16 cellular contexts compared by ENCODE assay signal in genomic region chr12:106945261-106945851, GRCh38. TPM values are rescaled to one million over a fixed set of nuclear protein-coding genes. Genes with fewer than 3 reads are reported as not detected.
DNase-seq lines count a peak whose midpoint lies in the region; ATAC-seq and FAIRE-seq lines count a peak whose summit lies in the region.
"Had no signal": no experiment of that assay in that cellular context is flagged by ENCODE, and none has a peak within 500 bp of the region (broad histone marks: within the 10 kb centered on the region; RNA-seq: fewer than 3 reads in every experiment).

No MANE protein-coding gene starts in this region.

- H2BK5ac ChIP-seq in mesendoderm (ENCODE audit: low read length) (no peak overlapping the region), neuronal stem cell (ENCODE audit: low read length) (no peak overlapping the region)

- H3K27ac ChIP-seq in Karpas-422 (ENCODE audit: low read length) = no peak overlapping the region
- H3K27ac ChIP-seq in mesendoderm (ENCODE audit: low read depth, low read length) = no peak overlapping the region
- no peak overlapping the region for H3K27ac ChIP-seq in neuronal stem cell (replicated peaks; ENCODE audit: low read length)
- H3K27ac ChIP-seq: BLaER1, SJSA1 had no signal

- H3K4me3 ChIP-seq in Karpas-422 (ENCODE audit: low read length) (no peak overlapping the region), mesendoderm (ENCODE audit: low read length) (no peak overlapping the region), neuronal stem cell (ENCODE audit: low read length in 2 of 2) (no peak overlapping the region)
- H3K4me3 ChIP-seq: BLaER1, SJSA1 had no signal

- peak; percentile 14 for DNase-seq in ELR (ENCODE audit: low read depth)
- DNase-seq in Karpas-422 = peak; percentile 35
- DNase-seq in mesendoderm = peak; percentile 47
- no peak for DNase-seq in neuronal stem cell (ENCODE audit: low spot score)
- DNase-seq in T-cell = no peak
- DNase-seq: CD8-positive, alpha-beta memory T cell; EL; H9; NCI-H1930; NCI-H526; SW 1271 had no signal

- H3K9ac ChIP-seq in Karpas-422 (ENCODE audit: low read length) (no peak overlapping the region), mesendoderm (ENCODE audit: low read length) (no peak overlapping the region), neuronal stem cell (ENCODE audit: low read depth, low read length, poor library complexity) (no peak overlapping the region)
- H3K9ac ChIP-seq: BLaER1 had no signal

- H2BK15ac ChIP-seq in mesendoderm (replicated peaks; ENCODE audit: low read depth) (no peak overlapping the region), neuronal stem cell (ENCODE audit: low read length) (no peak overlapping the region)

- H3K23ac ChIP-seq in mesendoderm (ENCODE audit: low read length) (no peak overlapping the region), neuronal stem cell (ENCODE audit: low read depth, low read length, poor library complexity) (no peak overlapping the region)

- peak; percentile 75 for FAIRE-seq in colon (lab: Jason Lieb, UNC)

- ATAC-seq in GM19452 (IDR thresholded peaks at IDR 0.05; ENCODE audit: unreplicated experiment) = no peak
- ATAC-seq in T-cell (replicated peaks in 1 of 4) = no peak

- H3K9me2 ChIP-seq in Karpas-422 (replicated peaks; ENCODE audit: insufficient read depth, low read length) = no peaks in the 10 kb centered on the region

- H3K79me1 ChIP-seq in mesendoderm (ENCODE audit: low read length) = no peaks in the 10 kb centered on the region
- H3K79me1 ChIP-seq in neuronal stem cell (ENCODE audit: low read depth, low read length) = peaks cover 1% of the 10 kb centered on the region

- H3K79me2 ChIP-seq in Karpas-422 (ENCODE audit: low read length) (no peaks in the 10 kb centered on the region), mesendoderm (ENCODE audit: control insufficient read depth, insufficient read depth, low read length) (no peaks in the 10 kb centered on the region)

- H3K36me3 ChIP-seq in Karpas-422 (ENCODE audit: insufficient read depth, low read length) (no peaks in the 10 kb centered on the region), mesendoderm (ENCODE audit: control insufficient read depth, insufficient read depth, low read length) (no peaks in the 10 kb centered on the region), neuronal stem cell (replicated peaks in 1 of 2; ENCODE audit: control insufficient read depth in 2 of 2, insufficient read depth in 2 of 2, low read length in 2 of 2) (no peaks in the 10 kb centered on the region)
- H3K36me3 ChIP-seq: BLaER1, SJSA1 had no signal

- H3K27ac Mint-ChIP-seq in T-cell = no peak overlapping the region
- H3K27ac Mint-ChIP-seq: CD8-positive, alpha-beta memory T cell; H9; T-helper 2 cell treated with Interferon-gamma antibody and Interleukin-4, amounts not matched to agents 5 μg/mL and 100 μg/mL, for 36 hours had no signal

- no peaks in the 10 kb centered on the region for H3K4me1 ChIP-seq in Karpas-422 (ENCODE audit: low read length)
- no peaks in the 10 kb centered on the region for H3K4me1 ChIP-seq in mesendoderm (ENCODE audit: control insufficient read depth, low read depth, low read length)
- no peaks in the 10 kb centered on the region for H3K4me1 ChIP-seq in neuronal stem cell (ENCODE audit: control insufficient read depth in 2 of 2, insufficient read depth in 1 of 2, low read depth in 1 of 2, low read length in 2 of 2)
- H3K4me1 ChIP-seq: BLaER1, SJSA1 had no signal

- no peak overlapping the region for H3K4me2 ChIP-seq in Karpas-422 (ENCODE audit: low read depth, low read length, poor library complexity, severe bottlenecking)
- H3K4me2 ChIP-seq in mesendoderm (ENCODE audit: low read length) = no peak overlapping the region
- H3K4me2 ChIP-seq in neuronal stem cell (ENCODE audit: insufficient read depth, low read length, poor library complexity, severe bottlenecking) = no peak overlapping the region
- H3K4me2 ChIP-seq: BLaER1 had no signal

- H3K4me1 Mint-ChIP-seq in T-cell = no peaks in the 10 kb centered on the region
- H3K4me1 Mint-ChIP-seq: CD8-positive, alpha-beta memory T cell; H9 had no signal

- no CpG with 5 or more reads among the region's 1 CpG for WGBS in mesendoderm (ENCODE audit: extremely low coverage, insufficient coverage, low lambda C conversion rate)
- WGBS in neuronal stem cell (ENCODE audit: extremely low coverage in 2 of 2, insufficient read length in 2 of 2, insufficient replicate concordance in 1 of 2), 2 donors = no CpG with 5 or more reads among the region's 1 CpG

- H3K4ac ChIP-seq in mesendoderm (ENCODE audit: low read depth, low read length) (no peak overlapping the region), neuronal stem cell (ENCODE audit: low read length) (no peak overlapping the region)

- no peak overlapping the region for H2BK12ac ChIP-seq in neuronal stem cell (ENCODE audit: low read length)

- H3K18ac ChIP-seq in mesendoderm (ENCODE audit: low read length) (no peak overlapping the region), neuronal stem cell (ENCODE audit: low read length) (no peak overlapping the region)

- H3K14ac ChIP-seq in neuronal stem cell (ENCODE audit: low read length) = no peak overlapping the region

- H4K8ac ChIP-seq in mesendoderm (ENCODE audit: low read depth, low read length) (no peak overlapping the region), neuronal stem cell (ENCODE audit: low read depth, low read length) (no peak overlapping the region)

- no peaks in the 10 kb centered on the region for H3K27me3 Mint-ChIP-seq in T-cell

- H2AK5ac ChIP-seq in mesendoderm (ENCODE audit: low read length) = no peak overlapping the region
- H2AK5ac ChIP-seq in neuronal stem cell (ENCODE audit: low read depth, low read length) = no peak overlapping the region

- POLR2A ChIA-PET in T-cell (lab: Charles Lee) = interaction anchor here in 1 of 2 donors (0.7 kb wide), 1 partner anchor 55 kb away, joined by 3 read pairs; no protein-coding TSS in a partner anchor

- H3K27me3 ChIP-seq in Karpas-422 (ENCODE audit: low read length) (no peaks in the 10 kb centered on the region), mesendoderm (ENCODE audit: insufficient read depth, low read length, poor library complexity) (no peaks in the 10 kb centered on the region), neuronal stem cell (ENCODE audit: control insufficient read depth in 3 of 3, insufficient read depth in 3 of 3, low read depth in 1 of 3, low read length in 3 of 3) (no peaks in the 10 kb centered on the region)
- H3K27me3 ChIP-seq: BLaER1, SJSA1 had no signal

- H3K36me3 Mint-ChIP-seq in T-cell = no peaks in the 10 kb centered on the region
- H3K36me3 Mint-ChIP-seq: CD8-positive, alpha-beta memory T cell had no signal

- CTCF ChIA-PET in T-cell (lab: Charles Lee) = interaction anchor here in 1 of 2 donors (0.9 kb wide), 1 partner anchor 24 kb away, joined by 3 read pairs; no protein-coding TSS in a partner anchor

- no peak overlapping the region for H4K5ac ChIP-seq in mesendoderm (ENCODE audit: low read length)

- no peak overlapping the region for H3K4me3 Mint-ChIP-seq in T-cell
- H3K4me3 Mint-ChIP-seq: CD8-positive, alpha-beta memory T cell; H9; T-helper 2 cell treated with Interferon-gamma antibody and Interleukin-4, amounts not matched to agents 5 μg/mL and 100 μg/mL, for 36 hours had no signal

- H2BK120ac ChIP-seq in mesendoderm (ENCODE audit: low read depth, low read length) (no peak overlapping the region), neuronal stem cell (ENCODE audit: low read depth, low read length) (no peak overlapping the region)

- H3K56ac ChIP-seq in mesendoderm (ENCODE audit: low read length) = no peak overlapping the region

- no peaks in the 10 kb centered on the region for H4K20me1 ChIP-seq in Karpas-422 (ENCODE audit: insufficient read depth, low read depth, low read length)
- H4K20me1 ChIP-seq: BLaER1 had no signal

- peaks cover 4 to 10% (median 5%) of the 10 kb centered on the region in 3 donors for H3K9me3 Mint-ChIP-seq in T-cell

- no peak overlapping the region for H4K91ac ChIP-seq in neuronal stem cell (ENCODE audit: low read depth, low read length, poor library complexity)

- H3K9me3 ChIP-seq in Karpas-422 (ENCODE audit: low read length) (peaks cover 5% of the 10 kb centered on the region; the same call in 1 of the 2 replicates), neuronal stem cell (replicated peaks in 1 of 2; ENCODE audit: control insufficient read depth in 2 of 2, insufficient read depth in 1 of 2, low read depth in 1 of 2, low read length in 2 of 2) (peaks cover 3 to 34% of the 10 kb centered on the region in 2 donors)

- H2AFZ ChIP-seq in Karpas-422 (ENCODE audit: low read length) = no peak overlapping the region
- no peak overlapping the region for H2AFZ ChIP-seq in neuronal stem cell (ENCODE audit: low read length)

RNA-seq across cellular contexts. Expression of gene TMEM263, which starts 10.4 kb away (rescaled TPM):
- total RNA-seq in Karpas-422 (2014; rRNA removed; shearing (Covaris generic); ENCODE audit: low replicate concordance) = 28.0 and 38.5 TPM in 2 replicates
- 9.8 TPM for polyA plus RNA-seq in mesendoderm (2013, experiment 1 of 2)
- polyA plus RNA-seq in mesendoderm (2013, experiment 2 of 2) = 9.3 TPM
- polyA plus RNA-seq in neuronal stem cell (2013, experiment 1 of 2) = 23.2 TPM
- polyA plus RNA-seq in neuronal stem cell (2013, experiment 2 of 2) = 23.2 TPM
- 10 to 100 TPM; 29.8 to 36.5 (median 31.2) TPM for total RNA-seq in T-cell

RNA-seq across cellular contexts. Expression of gene MTERF2, which starts 41.6 kb away (rescaled TPM):
- total RNA-seq in Karpas-422 (2014; rRNA removed; shearing (Covaris generic); ENCODE audit: low replicate concordance) = 6.7 and 6.9 TPM in 2 replicates
- polyA plus RNA-seq in mesendoderm (2013, experiment 1 of 2) = 6.8 TPM
- polyA plus RNA-seq in mesendoderm (2013, experiment 2 of 2) = 6.8 TPM
- polyA plus RNA-seq in neuronal stem cell (2013, experiment 1 of 2) = 15.7 TPM
- 14.9 TPM for polyA plus RNA-seq in neuronal stem cell (2013, experiment 2 of 2)
- 10 to 100 TPM in 2 of 5 donors, 1 to 10 TPM in 3; 7.4 to 11.5 (median 8.8) TPM for total RNA-seq in T-cell

Comparison
In these comparisons a context has a peak if more than half of its experiments do, and no peak if none do; other contexts are left out.
1. DNase-seq: peak in ELR (single experiment), Karpas-422 (single experiment) and mesendoderm (single experiment); none in neuronal stem cell (single experiment) and T-cell (0 of 34).